In genomic region chr13:98915563-98916348, GRCh38 we compare ENCODE assay signal across 32 cellular contexts.
DNase-seq lines count a peak whose midpoint lies in the region; ATAC-seq, FAIRE-seq and TF ChIP-seq lines count a peak whose summit lies in the region.
"Had no signal": no experiment of that assay in that cellular context is flagged by ENCODE, and none has a peak within 500 bp of the region (broad histone marks: within the 10 kb centered on the region; RNA-seq: fewer than 3 reads in every experiment).

No MANE protein-coding gene starts in this region.

- no peak for TF ChIP-seq POLR2A in H54 (IDR thresholded peaks at IDR 0.05; ENCODE audit: low read depth, low read length)

- no peaks in the 10 kb centered on the region for H3K27me3 Mint-ChIP-seq in activated naive CD8-positive, alpha-beta T cell
- H3K27me3 Mint-ChIP-seq in activated naive CD8-positive, alpha-beta T cell treated with anti-CD3 and anti-CD28 coated beads, Interleukin-2, amount 50 U/mL, for 24 hours, result no peaks in the 10 kb centered on the region
- H3K27me3 Mint-ChIP-seq in CD14-positive monocyte (ENCODE audit: low read depth in 3 of 3), result peaks cover 0 to 10% (median 0%) of the 10 kb centered on the region in 3 donors
- H3K27me3 Mint-ChIP-seq: CD4-positive, alpha-beta memory T cell; central memory CD8-positive, alpha-beta T cell had no signal

- no peak overlapping the region for H3K4me3 Mint-ChIP-seq in activated naive CD8-positive, alpha-beta T cell
- no peak overlapping the region for H3K4me3 Mint-ChIP-seq in activated naive CD8-positive, alpha-beta T cell treated with anti-CD3 and anti-CD28 coated beads, Interleukin-2, amount 50 U/mL, for 24 hours
- no peak overlapping the region for H3K4me3 Mint-ChIP-seq in CD14-positive monocyte
- H3K4me3 Mint-ChIP-seq: central memory CD8-positive, alpha-beta T cell had no signal

- H3K9me3 Mint-ChIP-seq in activated naive CD8-positive, alpha-beta T cell (ENCODE audit: low read depth), result peaks cover 2% of the 10 kb centered on the region
- no peaks in the 10 kb centered on the region for H3K9me3 Mint-ChIP-seq in activated naive CD8-positive, alpha-beta T cell treated with anti-CD3 and anti-CD28 coated beads, Interleukin-2, amount 50 U/mL, for 24 hours
- H3K9me3 Mint-ChIP-seq in CD14-positive monocyte, result no peaks in the 10 kb centered on the region
- H3K9me3 Mint-ChIP-seq: central memory CD8-positive, alpha-beta T cell had no signal

- intact Hi-C loops in CD14-positive monocyte (cut with micrococcal nuclease), result no loop called here

- H3K27me3 ChIP-seq in neutrophil, result peaks cover 5% of the 10 kb centered on the region
- H3K27me3 ChIP-seq: right lobe of liver, tibial artery had no signal

- peak; percentile 92 for FAIRE-seq in H54 (lab: Jason Lieb, UNC)
- FAIRE-seq: A204.1, GM12878, HepG2 had no signal

- peaks cover 58% of the 10 kb centered on the region for H3K4me1 Mint-ChIP-seq in activated naive CD8-positive, alpha-beta T cell (ENCODE audit: low read depth)
- peaks cover 41% of the 10 kb centered on the region for H3K4me1 Mint-ChIP-seq in activated naive CD8-positive, alpha-beta T cell treated with anti-CD3 and anti-CD28 coated beads, Interleukin-2, amount 50 U/mL, for 24 hours
- H3K4me1 Mint-ChIP-seq in CD14-positive monocyte, result peaks cover 10% of the 10 kb centered on the region

- no peaks in the 10 kb centered on the region for H3K36me3 ChIP-seq in neutrophil

- peak overlapping the region; percentile 41 for H3K27ac ChIP-seq in neutrophil
- H3K27ac ChIP-seq: right lobe of liver, tibial artery, WERI-Rb-1 had no signal

- H3K36me3 Mint-ChIP-seq in activated naive CD8-positive, alpha-beta T cell, result peaks cover 33% of the 10 kb centered on the region
- peaks cover 22% of the 10 kb centered on the region for H3K36me3 Mint-ChIP-seq in activated naive CD8-positive, alpha-beta T cell treated with anti-CD3 and anti-CD28 coated beads, Interleukin-2, amount 50 U/mL, for 24 hours (ENCODE audit: low read depth)
- no peaks in the 10 kb centered on the region for H3K36me3 Mint-ChIP-seq in CD14-positive monocyte

- peaks cover 48 to 54% of the 10 kb centered on the region in 2 experiments for H3K4me1 ChIP-seq in neutrophil (ENCODE audit: control insufficient read depth in 1 of 2, insufficient read depth in 1 of 2, low read depth in 1 of 2, low read length in 1 of 2)

- H3K9me3 ChIP-seq in neutrophil, result no peaks in the 10 kb centered on the region
- H3K9me3 ChIP-seq: right lobe of liver, tibial artery had no signal

- TF ChIP-seq CTCF in epithelial cell of esophagus (IDR thresholded peaks at IDR 0.05; ENCODE audit: insufficient read depth, low read depth, low read length, missing control alignments), result no peak
- TF ChIP-seq CTCF in neutrophil (IDR thresholded peaks at IDR 0.05), result no peak
- no peak for TF ChIP-seq CTCF in CD14-positive monocyte (IDR thresholded peaks at IDR 0.05)

- no peak for ATAC-seq in activated naive CD8-positive, alpha-beta T cell treated with anti-CD3 and anti-CD28 coated beads, Interleukin-2, amount 50 U/mL, for 24 hours
- ATAC-seq in HG02678 (IDR thresholded peaks at IDR 0.05; ENCODE audit: unreplicated experiment), result no peak
- ATAC-seq: esophagus mucosa, GM12878, HepG2, right lobe of liver had no signal

- no peak overlapping the region for H3K4me3 ChIP-seq in epithelial cell of esophagus (ENCODE audit: low read length)
- H3K4me3 ChIP-seq in neutrophil (ENCODE audit: low read depth in 1 of 2, low read length in 1 of 2), result no peak overlapping the region
- H3K4me3 ChIP-seq: GM12878, right lobe of liver, tibial artery had no signal

- H3K27ac Mint-ChIP-seq in activated naive CD8-positive, alpha-beta T cell, result peak overlapping the region; percentile 30
- H3K27ac Mint-ChIP-seq in activated naive CD8-positive, alpha-beta T cell treated with anti-CD3 and anti-CD28 coated beads, Interleukin-2, amount 50 U/mL, for 24 hours, result no peak overlapping the region
- no peak overlapping the region for H3K27ac Mint-ChIP-seq in CD14-positive monocyte

- DNase-seq in activated naive CD8-positive, alpha-beta T cell treated with anti-CD3 and anti-CD28 coated beads, Interleukin-2, amount 50 U/mL, for 24 hours, result no peak
- DNase-seq in H54 (ENCODE audit: insufficient read length, low spot score) (no peak), epithelial cell of esophagus (ENCODE audit: low read depth) (peak; percentile 36), DMS53 treated with DMSO at 0.1 percent for 48 hours (lab: John Stamatoyannopoulos, UW; ENCODE audit: unreplicated experiment) (no peak), CD14-positive monocyte (ENCODE audit: low spot score) (no peak)
- DNase-seq: activated CD4-positive, alpha-beta T cell treated with anti-CD3 and anti-CD28 coated beads for 4 hours; activated gamma-delta T cell; activated T-cell treated with anti-CD3 and anti-CD28 coated beads, Interleukin-2, amount 50 U/mL, for 1 hour; CD4-positive, alpha-beta memory T cell; HCEC 1CT; mesendoderm; NCI-H1436 treated with DMSO at 0.1 percent for 48 hours; NCI-H2081 treated with DMSO at 0.1 percent for 48 hours; NCI-H345; NCI-H69; posterior cingulate gyrus; right lobe of liver; SHP77 treated with DMSO at 0.1 percent for 48 hours; stimulated activated CD4-positive, alpha-beta T cell treated with anti-CD3 and anti-CD28 coated beads, Interleukin-12 subunit alpha, Interleukin-12 subunit beta, amount 100 ng/mL, for 4 hours; stimulated activated CD4-positive, alpha-beta T cell treated with anti-CD3 and anti-CD28 coated beads, Interleukin-2, amount 100 ng/mL, for 48 hours; SW 1271; T1000; tibial artery; WERI-Rb-1 had no signal
